In the genomic region with DNA sequence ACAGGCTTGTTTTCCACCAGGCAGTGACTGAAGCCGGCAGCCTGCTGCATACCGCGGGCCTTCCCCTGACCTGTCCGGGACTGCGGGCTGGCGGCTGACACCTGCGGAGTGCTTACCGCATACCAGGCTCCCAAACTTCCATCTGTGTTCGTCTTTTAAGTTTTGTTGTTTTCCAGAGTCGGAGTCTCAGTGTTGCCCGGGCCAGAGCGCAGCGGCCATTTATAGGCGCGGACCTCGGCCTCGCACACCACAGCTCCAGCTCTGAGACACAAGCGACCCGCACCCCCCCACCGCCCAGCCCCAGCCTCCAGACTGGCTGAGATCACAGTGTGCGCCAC, we compare ENCODE assay signal across 12 cellular contexts. TPM values are rescaled to one million over a fixed set of nuclear protein-coding genes. Genes with fewer than 3 reads are reported as not detected.
A peak's percentile ranks its signal among the peaks of the same experiment; 100 is the strongest.
DNase-seq lines count a peak whose midpoint lies in the region; ATAC-seq, FAIRE-seq and TF ChIP-seq lines count a peak whose summit lies in the region.
"Had no signal": no experiment of that assay in that cellular context is flagged by ENCODE, and none has a peak within 500 bp of the region (broad histone marks: within the 10 kb centered on the region; RNA-seq: fewer than 3 reads in every experiment).

No MANE protein-coding gene starts in this region.

- no peak overlapping the region for H3K27ac Mint-ChIP-seq in T-cell
- H3K27ac Mint-ChIP-seq in naive thymus-derived CD4-positive, alpha-beta T cell = no peak overlapping the region

- DNase-seq in HepG2 (ENCODE audit: low spot score) (no peak), right lobe of liver (no peak), T-cell (no peak), small intestine (no peak), NCI-H2081 (lab: John Stamatoyannopoulos, UW) (no peak), Kasumi-1 (lab: John Stamatoyannopoulos, UW) (no peak)
- no peak for DNase-seq in naive thymus-derived CD4-positive, alpha-beta T cell
- DNase-seq in activated effector memory CD4-positive, alpha-beta T cell treated with Interleukin-2 at 50 U/mL for 16 hours = no peak
- DNase-seq: HCEC 1CT, kidney, NCI-H1694 treated with DMSO at 0.1 percent for 48 hours had no signal

- no peak for ATAC-seq in HepG2
- ATAC-seq in right lobe of liver = no peak
- no peak for ATAC-seq in T-cell (replicated peaks in 1 of 4)
- ATAC-seq in naive thymus-derived CD4-positive, alpha-beta T cell = no peak

- peaks cover 28 to 33% (median 32%) of the 10 kb centered on the region in 3 donors for H3K4me1 Mint-ChIP-seq in T-cell
- peaks cover 22 to 32% (median 29%) of the 10 kb centered on the region in 7 donors for H3K4me1 Mint-ChIP-seq in naive thymus-derived CD4-positive, alpha-beta T cell

- intact Hi-C loops in HepG2 (cut with micrococcal nuclease; ENCODE audit: unreplicated experiment) = loop anchor here (10.0 kb wide), 1 partner anchor 58 kb away; no protein-coding TSS in a partner anchor
- intact Hi-C loops in right lobe of liver (cut with DNase I) = no loop called here
- intact Hi-C loops in naive thymus-derived CD4-positive, alpha-beta T cell (cut with micrococcal nuclease) = no loop called here

- no TSS peak for BruUV-seq in HepG2 (replicated peaks; lab: Mats Ljungman, UMichigan)

- H3K4me2 ChIP-seq in HepG2 (ENCODE audit: low read depth, low read length) = no peak overlapping the region

- peak overlapping the region; percentile 47 to 97 (median 90) for H3K4me3 Mint-ChIP-seq in T-cell
- peak overlapping the region in 8 of 10 donors; percentile 4 to 97 (median 38) for H3K4me3 Mint-ChIP-seq in naive thymus-derived CD4-positive, alpha-beta T cell

- H3K27ac ChIP-seq in HepG2 (ENCODE audit: extremely low read length, insufficient read depth, low read length) (no peak overlapping the region), right lobe of liver (no peak overlapping the region), small intestine (ENCODE audit: low read depth in 1 of 2, low read length in 1 of 2) (no peak overlapping the region)
- H3K27ac ChIP-seq in naive thymus-derived CD4-positive, alpha-beta T cell (ENCODE audit: low read depth, low read length) = no peak overlapping the region
- H3K27ac ChIP-seq: SJSA1 had no signal

- CTCF ChIA-PET in HepG2 (lab: Yijun Ruan, JAX; ENCODE audit: low intra/inter-chr PET ratio, low total read pairs) = no interaction called here
- CTCF ChIA-PET in T-cell (lab: Charles Lee) = interaction anchor here in 1 of 2 donors (1.4 kb wide), 1 partner anchor 65 kb away, joined by 3 read pairs; no protein-coding TSS in a partner anchor
- CTCF ChIA-PET in naive thymus-derived CD4-positive, alpha-beta T cell (lab: Charles Lee) = no interaction called here

- no peak overlapping the region for H2AFZ ChIP-seq in HepG2 (ENCODE audit: low read length)

- no peak for TF ChIP-seq RAD21 in HepG2 (CRISPR knock-in tag; IDR thresholded peaks at IDR 0.05)

- TF ChIP-seq EP300 in HepG2 (IDR thresholded peaks at IDR 0.05; ENCODE audit: low read depth in 2 of 2, low read length in 2 of 2) = no peak
- TF ChIP-seq EP300 in HepG2 (CRISPR knock-in tag; IDR thresholded peaks at IDR 0.05; ENCODE audit: borderline replicate concordance) = no peak

- no peaks in the 10 kb centered on the region for H3K9me3 Mint-ChIP-seq in T-cell
- no peaks in the 10 kb centered on the region for H3K9me3 Mint-ChIP-seq in naive thymus-derived CD4-positive, alpha-beta T cell

- H3K9me3 ChIP-seq in HepG2 (ENCODE audit: low read length) (no peaks in the 10 kb centered on the region), right lobe of liver (no peaks in the 10 kb centered on the region), small intestine (ENCODE audit: control insufficient read depth, low read depth) (no peaks in the 10 kb centered on the region)
- H3K9me3 ChIP-seq in naive thymus-derived CD4-positive, alpha-beta T cell (ENCODE audit: control insufficient read depth in 2 of 3, low read length in 3 of 3) = no peaks in the 10 kb centered on the region

- TF ChIP-seq CTCF in HepG2 (CRISPR knock-in tag; IDR thresholded peaks at IDR 0.05) = no peak
- no peak for TF ChIP-seq CTCF in right lobe of liver (IDR thresholded peaks at IDR 0.05)

- in situ Hi-C loops in HepG2 (cut with HindIII; ENCODE audit: extremely low pct_ligation_motif_present, low pct_unique_long_range_greater_than_20kb) = no loop called here

- H3K27me3 ChIP-seq in HepG2 (ENCODE audit: control insufficient read depth in 1 of 2, insufficient read depth in 2 of 2, low read length in 2 of 2) (peaks cover 0 to 8% of the 10 kb centered on the region in 2 experiments; a peak in 1 of 5 replicates), right lobe of liver (no peaks in the 10 kb centered on the region), small intestine (ENCODE audit: control insufficient read depth in 2 of 2, insufficient read depth in 2 of 2, low read length in 2 of 2) (no peaks in the 10 kb centered on the region)
- H3K27me3 ChIP-seq in naive thymus-derived CD4-positive, alpha-beta T cell (ENCODE audit: control insufficient read depth in 2 of 2, insufficient read depth in 2 of 2, low read length in 2 of 2) = no peaks in the 10 kb centered on the region
- H3K27me3 ChIP-seq: SJSA1 had no signal

- H3K4me3 ChIP-seq in HepG2 (replicated peaks in 1 of 3; ENCODE audit: insufficient read depth in 1 of 3, low read depth in 2 of 3, low read length in 3 of 3) = no peak overlapping the region
- no peak overlapping the region for H3K4me3 ChIP-seq in right lobe of liver
- no peak overlapping the region for H3K4me3 ChIP-seq in naive thymus-derived CD4-positive, alpha-beta T cell (ENCODE audit: low read length)
- no peak overlapping the region for H3K4me3 ChIP-seq in small intestine (ENCODE audit: low read depth in 1 of 2, low read length in 2 of 2)

- no peaks in the 10 kb centered on the region for H3K36me3 Mint-ChIP-seq in T-cell
- H3K36me3 Mint-ChIP-seq in naive thymus-derived CD4-positive, alpha-beta T cell = peaks cover 0 to 5% (median 0%) of the 10 kb centered on the region in 5 donors

- no peak for TF ChIP-seq POLR2A in HepG2 (IDR thresholded peaks at IDR 0.05; ENCODE audit: insufficient read depth in 1 of 2, low read depth in 2 of 2, low read length in 2 of 2)
- no peak for TF ChIP-seq POLR2A in right lobe of liver (IDR thresholded peaks at IDR 0.05)

- FAIRE-seq in HepG2 (lab: Jason Lieb, UNC) (no peak), small intestine (lab: Jason Lieb, UNC) (no peak)
- FAIRE-seq: kidney had no signal

- 86% methylated on average over 19 of the region's 21 CpGs for WGBS in HepG2 (ENCODE audit: low lambda C conversion rate)
- 98% methylated on average over 9 of the region's 21 CpGs for whole genome bisulfite sequencing in right lobe of liver (ENCODE audit: insufficient coverage, low coverage, low lambda C conversion rate, missing lambda C conversion rate)
- WGBS in small intestine, 3 donors = 88 to 93% (median 91%) methylated on average over 21 of the region's 21 CpGs

- H3K36me3 ChIP-seq in HepG2 (replicated peaks in 1 of 2; ENCODE audit: control insufficient read depth in 1 of 2, insufficient read depth in 2 of 2, low read length in 2 of 2) (no peaks in the 10 kb centered on the region), right lobe of liver (no peaks in the 10 kb centered on the region), small intestine (ENCODE audit: control insufficient read depth in 2 of 2, insufficient read depth in 2 of 2, low read length in 2 of 2) (no peaks in the 10 kb centered on the region)
- no peaks in the 10 kb centered on the region for H3K36me3 ChIP-seq in naive thymus-derived CD4-positive, alpha-beta T cell (ENCODE audit: control insufficient read depth in 2 of 3, insufficient read depth in 3 of 3, low read length in 3 of 3)

- no peaks in the 10 kb centered on the region for H3K27me3 Mint-ChIP-seq in T-cell
- peaks cover 0 to under 1% (median 0%) of the 10 kb centered on the region in 5 donors for H3K27me3 Mint-ChIP-seq in naive thymus-derived CD4-positive, alpha-beta T cell

- peaks cover 4% of the 10 kb centered on the region; the same call in 1 of the 2 replicates for H4K20me1 ChIP-seq in HepG2 (ENCODE audit: insufficient read depth, low read length)

- peaks cover 25% of the 10 kb centered on the region for H3K4me1 ChIP-seq in HepG2 (ENCODE audit: insufficient read depth, low read length)
- peaks cover 0 to 9% (median 0%) of the 10 kb centered on the region in 4 donors for H3K4me1 ChIP-seq in right lobe of liver
- H3K4me1 ChIP-seq in naive thymus-derived CD4-positive, alpha-beta T cell (ENCODE audit: control insufficient read depth in 2 of 2, insufficient read depth in 2 of 2, low read length in 2 of 2) = peaks cover 19 to 23% of the 10 kb centered on the region in 2 donors
- H3K4me1 ChIP-seq in small intestine (ENCODE audit: control insufficient read depth in 2 of 2, insufficient read depth in 1 of 2, low read depth in 1 of 2, low read length in 1 of 2) = peaks cover 0 to 2% of the 10 kb centered on the region in 2 donors

- peaks cover 7% of the 10 kb centered on the region for H3K79me2 ChIP-seq in HepG2 (ENCODE audit: insufficient read depth, low read length)

- H3K9ac ChIP-seq in HepG2 (ENCODE audit: insufficient read depth, low read depth, low read length) = no peak overlapping the region

- POLR2A ChIA-PET in HepG2 (lab: Yijun Ruan, JAX) = interaction anchor here (1.2 to 2.3 kb wide), 6 partner anchors 8 to 93 kb away, joined by 3 to 29 read pairs (median 4); no protein-coding TSS in a partner anchor
- POLR2A ChIA-PET in T-cell (lab: Charles Lee) = interaction anchor here in 1 of 2 donors (0.5 kb wide), 1 partner anchor 130 kb away, joined by 4 read pairs; no protein-coding TSS in a partner anchor
- POLR2A ChIA-PET in naive thymus-derived CD4-positive, alpha-beta T cell (lab: Charles Lee) = interaction anchor here (1.3 kb wide), 1 partner anchor 57 kb away, joined by 4 read pairs; no protein-coding TSS in a partner anchor

RNA-seq across cellular contexts. Expression of gene ADARB1, which starts 1.4 kb away (rescaled TPM):
- 9.2 and 10.0 TPM in 2 replicates for total RNA-seq in HepG2 (2016; rRNA removed; fragmentation: Illumina TruSeq; extraction: Trizol)
- total RNA-seq in HepG2 (2016; cell fraction: cytosol; rRNA removed; fragmentation: Illumina TruSeq; extraction: Trizol; ENCODE audit: low read depth) = 28.7 and 30.2 TPM in 2 replicates
- total RNA-seq in HepG2 (2016; cell fraction: insoluble cytoplasmic fraction; rRNA removed; fragmentation: Illumina TruSeq; extraction: Trizol) = 7.9 and 11.7 TPM in 2 replicates
- total RNA-seq in HepG2 (2016; cell fraction: membrane; rRNA removed; fragmentation: Illumina TruSeq; extraction: Trizol) = 20.0 and 20.9 TPM in 2 replicates
- total RNA-seq in HepG2 (2016; cell fraction: nucleus; rRNA removed; fragmentation: Illumina TruSeq; extraction: Trizol) = 8.5 and 10.4 TPM in 2 replicates
- polyA plus RNA-seq in HepG2 (2011; rRNA removed) = 6.6 and 7.1 TPM in 2 replicates
- polyA plus RNA-seq in HepG2 (2011; cell fraction: cytosol; rRNA removed) = 4.2 and 4.4 TPM in 2 replicates
- 22.2 and 26.9 TPM in 2 replicates for polyA plus RNA-seq in HepG2 (2011; cell fraction: nucleus; rRNA removed)
- polyA plus RNA-seq in HepG2 (2012) = 5.3 and 7.8 TPM in 2 replicates
- polyA plus RNA-seq in HepG2 (2016; cell fraction: cytosol; fragmentation: Illumina TruSeq; extraction: Trizol; ENCODE audit: low read depth) = 5.5 and 7.0 TPM in 2 replicates
- 6.8 and 8.6 TPM in 2 replicates for polyA plus RNA-seq in HepG2 (2016; cell fraction: insoluble cytoplasmic fraction; fragmentation: Illumina TruSeq; extraction: Trizol; ENCODE audit: low read depth)
- 6.8 and 9.8 TPM in 2 replicates for polyA plus RNA-seq in HepG2 (2016; cell fraction: membrane; fragmentation: Illumina TruSeq; extraction: Trizol; ENCODE audit: low read depth)
- 23.5 and 27.1 TPM in 2 replicates for polyA plus RNA-seq in HepG2 (2016; cell fraction: nucleus; fragmentation: Illumina TruSeq; extraction: Trizol; ENCODE audit: insufficient read depth, low read depth)
- 15.4 and 123 TPM in 2 replicates for polyA minus RNA-seq in HepG2 (2011; rRNA and poly(A)+ RNA removed; ENCODE audit: low replicate concordance)
- 7.9 and 8.5 TPM in 2 replicates for polyA minus RNA-seq in HepG2 (2011; cell fraction: cytosol; rRNA and poly(A)+ RNA removed)
- polyA minus RNA-seq in HepG2 (2011; cell fraction: nucleus; rRNA and poly(A)+ RNA removed) = 16.2 and 17.0 TPM in 2 replicates
- total RNA-seq in right lobe of liver = 1 to 10 TPM; 4.7 to 9.9 (median 8.6) TPM
- 10 to 100 TPM; 39.7 to 50.3 (median 44.5) TPM for total RNA-seq in T-cell
- 10 to 100 TPM; 35.7 to 52.2 (median 38.9) TPM for total RNA-seq in naive thymus-derived CD4-positive, alpha-beta T cell
- 10 to 100 TPM in 1 of 2 donors, 1 to 10 TPM in 1; 6.2 to 11.7 TPM for polyA plus RNA-seq in naive thymus-derived CD4-positive, alpha-beta T cell
- 1 to 10 TPM; 1.1 to 5.4 (median 2.2) TPM for polyA plus RNA-seq in small intestine
